Comparison of ENCODE assay signal across 2 cellular contexts in genomic region chr19:18651300-18651699, GRCh38.
TF ChIP-seq lines count a peak whose summit lies in the region.

No MANE protein-coding gene starts in this region.

TF ChIP-seq in IMR-90, 13 proteins besides CTCF, POLR2A, EP300 and RAD21:
- TF ChIP-seq FOS (IDR thresholded peaks at IDR 0.05; ENCODE audit: low read depth, low read length), result no peak
- no peak for TF ChIP-seq CEBPB (IDR thresholded peaks at IDR 0.05; ENCODE audit: low read depth, low read length)
- TF ChIP-seq CHD1 (IDR thresholded peaks at IDR 0.05; ENCODE audit: low read depth, low read length), result no peak
- TF ChIP-seq MXI1 (IDR thresholded peaks at IDR 0.05; ENCODE audit: borderline replicate concordance, low read depth, low read length), result no peak
- no peak for TF ChIP-seq NFE2L2 (IDR thresholded peaks at IDR 0.05; ENCODE audit: low read depth, low read length)
- TF ChIP-seq MAFK (IDR thresholded peaks at IDR 0.05; ENCODE audit: low read depth, low read length), result no peak
- no peak for TF ChIP-seq RCOR1 (IDR thresholded peaks at IDR 0.05; ENCODE audit: insufficient replicate concordance, low read length)
- TF ChIP-seq MAZ (IDR thresholded peaks at IDR 0.05; ENCODE audit: borderline replicate concordance, low read depth, low read length), result no peak
- TF ChIP-seq USF2 (IDR thresholded peaks at IDR 0.05; ENCODE audit: low read depth, low read length), result no peak
- no peak for TF ChIP-seq RFX5 (IDR thresholded peaks at IDR 0.05; ENCODE audit: low read depth, low read length)
- no peak for TF ChIP-seq BHLHE40 (IDR thresholded peaks at IDR 0.05; ENCODE audit: low read depth, low read length)
- no peak for TF ChIP-seq ELK1 (IDR thresholded peaks at IDR 0.05; ENCODE audit: borderline replicate concordance, low read depth, low read length)
- TF ChIP-seq SMC3 (IDR thresholded peaks at IDR 0.05; ENCODE audit: low read depth, low read length), result no peak

TF ChIP-seq in GM12891, 5 proteins besides CTCF, POLR2A, EP300 and RAD21:
- TF ChIP-seq PAX5 (IDR thresholded peaks at IDR 0.05; ENCODE audit: insufficient read depth, low read length, severe bottlenecking) (no peak), SPI1 (IDR thresholded peaks at IDR 0.05; ENCODE audit: low read depth, low read length) (no peak), POU2F2 (IDR thresholded peaks at IDR 0.05; ENCODE audit: low read depth, low read length) (no peak), TAF1 (IDR thresholded peaks at IDR 0.05; ENCODE audit: low read depth, low read length) (no peak), POLR2AphosphoS5 (IDR thresholded peaks at IDR 0.05; ENCODE audit: low read depth, low read length) (no peak)
